ENCODE assay signal across 17 cellular contexts in genomic region chr16:50204426-50205108, GRCh38. TPM values are rescaled to one million over a fixed set of nuclear protein-coding genes. Genes with fewer than 3 reads are reported as not detected.
A peak's percentile ranks its signal among the peaks of the same experiment; 100 is the strongest.
DNase-seq lines count a peak whose midpoint lies in the region; ATAC-seq, FAIRE-seq and TF ChIP-seq lines count a peak whose summit lies in the region.
"Had no signal": no experiment of that assay in that cellular context is flagged by ENCODE, and none has a peak within 500 bp of the region (broad histone marks: within the 10 kb centered on the region; RNA-seq: fewer than 3 reads in every experiment).

No MANE protein-coding gene starts in this region.

- H3K9me3 ChIP-seq in GM12878 (replicated peaks; ENCODE audit: control insufficient read depth, insufficient read depth, low read length), result no peaks in the 10 kb centered on the region
- H3K9me3 ChIP-seq: Peyer's patch, thoracic aorta had no signal

- ATAC-seq in activated naive CD4-positive, alpha-beta T cell treated with anti-CD3 and anti-CD28 coated beads, Interleukin-2, amount 50 U/mL, for 72 hours, result no peak
- peak; percentile 32; the same call in 2 of the 3 replicates for ATAC-seq in GM12878

- POLR2A ChIA-PET in GM12878 (lab: Charles Lee), result no interaction called here

- no peak for DNase-seq in activated naive CD4-positive, alpha-beta T cell treated with anti-CD3 and anti-CD28 coated beads, Interleukin-2, amount 50 U/mL, for 72 hours (ENCODE audit: low spot score in 2 of 2)
- DNase-seq in activated naive CD4-positive, alpha-beta T cell (lab: John Stamatoyannopoulos, UW), result no peak
- no peak for DNase-seq in GM12878 (ENCODE audit: low read depth, low spot score)
- DNase-seq in mesothelial cell of epicardium (ENCODE audit: low spot score in 2 of 2, unreplicated experiment in 2 of 2), result no peak
- no peak for DNase-seq in type B pancreatic cell (ENCODE audit: extremely low spot score, unreplicated experiment)
- no peak for DNase-seq in iPS-NIHi11 (ENCODE audit: low spot score)
- DNase-seq in NCI-H1436 treated with DMSO at 0.1 percent for 48 hours (lab: John Stamatoyannopoulos, UW), result no peak
- no peak for DNase-seq in GM12892 (ENCODE audit: insufficient read length)
- DNase-seq: activated CD4-positive, alpha-beta memory T cell treated with anti-CD3 and anti-CD28 coated beads for 36 hours; activated naive CD4-positive, alpha-beta T cell treated with anti-CD3 and anti-CD28 coated beads for 36 hours; DMS153; islet precursor cell; NCI-H446; Peyer's patch; right cardiac atrium had no signal

- no peak for TF ChIP-seq POLR2A in GM12878 (IDR thresholded peaks at IDR 0.05; ENCODE audit: low read depth, low read length)
- TF ChIP-seq POLR2A in GM12892 (IDR thresholded peaks at IDR 0.05; ENCODE audit: low read depth, low read length), result no peak

- H3K36me3 Mint-ChIP-seq in activated naive CD4-positive, alpha-beta T cell treated with anti-CD3 and anti-CD28 coated beads, Interleukin-2, amount 50 U/mL, for 72 hours, result no peaks in the 10 kb centered on the region
- no peaks in the 10 kb centered on the region for H3K36me3 Mint-ChIP-seq in mesothelial cell of epicardium
- H3K36me3 Mint-ChIP-seq in type B pancreatic cell, result peaks cover 3% of the 10 kb centered on the region
- H3K36me3 Mint-ChIP-seq: activated CD4-positive, alpha-beta memory T cell treated with anti-CD3 and anti-CD28 coated beads for 36 hours had no signal

- BruUV-seq in GM12878 (replicated peaks; lab: Mats Ljungman, UMichigan), result no TSS peak

- H3K4me3 Mint-ChIP-seq in mesothelial cell of epicardium, result no peak overlapping the region
- H3K4me3 Mint-ChIP-seq in type B pancreatic cell, result no peak overlapping the region
- H3K4me3 Mint-ChIP-seq: activated CD4-positive, alpha-beta memory T cell treated with anti-CD3 and anti-CD28 coated beads for 36 hours; activated naive CD4-positive, alpha-beta T cell treated with anti-CD3 and anti-CD28 coated beads for 36 hours had no signal

- 55% methylated on average over 6 of the region's 6 CpGs for WGBS in GM12878 (ENCODE audit: insufficient coverage, insufficient replicate concordance, low lambda C conversion rate, missing lambda C conversion rate)

- RAD21 ChIA-PET in GM12878 (lab: Charles Lee; ENCODE audit: unreplicated experiment), result interaction anchor here (0.8 to 1.6 kb wide), 3 partner anchors 9 to 136 kb away, joined by 3 to 4 read pairs (median 3); no protein-coding TSS in a partner anchor

- FAIRE-seq in GM12878 (lab: Jason Lieb, UNC) (no peak), GM12892 (lab: Jason Lieb, UNC) (no peak)
- FAIRE-seq: H54 had no signal

- H3K4me1 Mint-ChIP-seq in mesothelial cell of epicardium (peaks cover 40% of the 10 kb centered on the region), type B pancreatic cell (ENCODE audit: unreplicated experiment) (peaks cover 46% of the 10 kb centered on the region)

- CTCF ChIA-PET in GM12878 (lab: Yijun Ruan, JAX), result interaction anchor here (1.4 to 3.1 kb wide), 4 partner anchors 9 to 180 kb away, joined by 3 to 18 read pairs (median 4); partner anchors contain the start of gene CNEP1R1

- H3K36me3 ChIP-seq in GM12878 (ENCODE audit: control insufficient read depth in 2 of 2, insufficient read depth in 2 of 2, low read length in 1 of 2), result no peaks in the 10 kb centered on the region
- H3K36me3 ChIP-seq: Peyer's patch, thoracic aorta had no signal

- H3K9me3 Mint-ChIP-seq in activated naive CD4-positive, alpha-beta T cell treated with anti-CD3 and anti-CD28 coated beads, Interleukin-2, amount 50 U/mL, for 72 hours, result no peaks in the 10 kb centered on the region
- no peaks in the 10 kb centered on the region for H3K9me3 Mint-ChIP-seq in mesothelial cell of epicardium
- H3K9me3 Mint-ChIP-seq in type B pancreatic cell, result no peaks in the 10 kb centered on the region
- H3K9me3 Mint-ChIP-seq: activated CD4-positive, alpha-beta memory T cell treated with anti-CD3 and anti-CD28 coated beads for 36 hours; activated naive CD4-positive, alpha-beta T cell treated with anti-CD3 and anti-CD28 coated beads for 36 hours had no signal

- H3K79me2 ChIP-seq in GM12878 (ENCODE audit: control insufficient read depth, insufficient read depth, low read length), result peaks cover 43% of the 10 kb centered on the region

- intact Hi-C loops in GM12878 (cut with micrococcal nuclease; ENCODE audit: unreplicated experiment), result no loop called here

- H3K9ac ChIP-seq in GM12878 (ENCODE audit: control insufficient read depth, insufficient read depth, low read length), result no peak overlapping the region

- TF ChIP-seq CTCF in GM12878 (IDR thresholded peaks at IDR 0.05 in 2 of 3, conservative IDR thresholded peaks at IDR 0.05 in 1 of 3; ENCODE audit: control insufficient read depth in 2 of 3, extremely low read depth in 1 of 3, insufficient read depth in 1 of 3, low read depth in 3 of 3, low read length in 3 of 3) (no peak), mesothelial cell of epicardium (IDR thresholded peaks at IDR 0.05; ENCODE audit: unreplicated experiment) (no peak), type B pancreatic cell (conservative IDR thresholded peaks at IDR 0.05) (no peak)

- H3K27ac ChIP-seq in GM12878 (ENCODE audit: control insufficient read depth, insufficient read depth), result no peak overlapping the region; the same call in 1 of the 2 replicates

- in situ Hi-C loops in GM12878 (cut with MboI), result loop anchor here (5.0 kb wide), 1 partner anchor 137 kb away; the partner anchor contains the start of gene HEATR3

- SMC1A ChIA-PET in GM12878 (lab: Charles Lee; ENCODE audit: uncharacterized antibody, unreplicated experiment), result interaction anchor here (1.8 to 2.6 kb wide), 2 partner anchors 49 to 136 kb away, joined by 6 to 21 read pairs; no protein-coding TSS in a partner anchor

- H3K4me2 ChIP-seq in GM12878 (ENCODE audit: control insufficient read depth, insufficient read depth), result no peak overlapping the region

- no peaks in the 10 kb centered on the region for H3K27me3 ChIP-seq in GM12878 (replicated peaks in 1 of 2; ENCODE audit: control insufficient read depth in 2 of 2, insufficient read depth in 2 of 2, low read length in 1 of 2)
- H3K27me3 ChIP-seq: Peyer's patch had no signal

- TF ChIP-seq EP300 in GM12878 (IDR thresholded peaks at IDR 0.05; ENCODE audit: borderline replicate concordance in 1 of 2, control insufficient read depth in 1 of 2, low read depth in 2 of 2, low read length in 2 of 2), result no peak

- H2AFZ ChIP-seq in GM12878 (ENCODE audit: control insufficient read depth, low read depth, low read length), result no peak overlapping the region

- H3K27ac Mint-ChIP-seq in activated naive CD4-positive, alpha-beta T cell treated with anti-CD3 and anti-CD28 coated beads, Interleukin-2, amount 50 U/mL, for 72 hours, result peak overlapping the region; percentile 2 to 5
- peak overlapping the region; percentile 96 for H3K27ac Mint-ChIP-seq in mesothelial cell of epicardium
- peak overlapping the region; percentile 90 for H3K27ac Mint-ChIP-seq in type B pancreatic cell
- H3K27ac Mint-ChIP-seq: activated CD4-positive, alpha-beta memory T cell treated with anti-CD3 and anti-CD28 coated beads for 36 hours; activated naive CD4-positive, alpha-beta T cell treated with anti-CD3 and anti-CD28 coated beads for 36 hours had no signal

- no peak for TF ChIP-seq RAD21 in GM12878 (IDR thresholded peaks at IDR 0.05; ENCODE audit: insufficient read depth, low read depth, low read length)

- peaks cover 23% of the 10 kb centered on the region for H3K4me1 ChIP-seq in GM12878 (ENCODE audit: control insufficient read depth, insufficient read depth, low read length)

- H3K27me3 Mint-ChIP-seq in mesothelial cell of epicardium (ENCODE audit: low read depth), result no peaks in the 10 kb centered on the region
- H3K27me3 Mint-ChIP-seq in type B pancreatic cell, result no peaks in the 10 kb centered on the region
- H3K27me3 Mint-ChIP-seq: activated CD4-positive, alpha-beta memory T cell treated with anti-CD3 and anti-CD28 coated beads for 36 hours had no signal

- no peaks in the 10 kb centered on the region for H4K20me1 ChIP-seq in GM12878 (ENCODE audit: control insufficient read depth, insufficient read depth)

- no peak overlapping the region for H3K4me3 ChIP-seq in GM12878
- H3K4me3 ChIP-seq: Peyer's patch, thoracic aorta had no signal

TF ChIP-seq in GM12878, 131 proteins besides CTCF, POLR2A, EP300 and RAD21 (continues in another document):
- no peak for TF ChIP-seq ZNF24 (IDR thresholded peaks at IDR 0.05)
- no peak for TF ChIP-seq MEF2A (IDR thresholded peaks at IDR 0.05; ENCODE audit: insufficient read depth, low read depth, low read length)

RNA-seq across cellular contexts. Expression of gene TENT4B, which starts 51.5 kb away (rescaled TPM):
- 10 to 100 TPM; 25.7 to 27.9 TPM for total RNA-seq in activated naive CD4-positive, alpha-beta T cell treated with anti-CD3 and anti-CD28 coated beads, Interleukin-2, amount 50 U/mL, for 72 hours
- total RNA-seq in GM12878 (2013; cell fraction: nucleolus; rRNA removed), result 17.1 and 18.2 TPM in 2 replicates
- 10.0 and 10.8 TPM in 2 replicates for total RNA-seq in GM12878 (2014; rRNA removed)
- 9.8 and 10.7 TPM in 2 replicates for total RNA-seq in GM12878 (2014; rRNA removed; fragmentation: Illumina TruSeq; extraction: Trizol)
- 13.0 and 15.4 TPM in 2 replicates for total RNA-seq in GM12878 (2021)
- 4.1 TPM for polyA plus RNA-seq in GM12878 (2011; ENCODE audit: low read depth)
- polyA plus RNA-seq in GM12878 (2011; rRNA removed), result 12.5 and 18.5 TPM in 2 replicates
- 5.7 and 6.2 TPM in 2 replicates for polyA plus RNA-seq in GM12878 (2011; cell fraction: cytosol; rRNA removed)
- 4.8 TPM in 2 replicates for polyA plus RNA-seq in GM12878 (2011; cell fraction: nucleus; rRNA removed)
- 6.2 and 8.1 TPM in 2 replicates for polyA plus RNA-seq in GM12878 (2012)
- polyA plus RNA-seq in GM12878 (2014; fragmentation: Illumina TruSeq; extraction: Trizol), result 13.4 and 17.0 TPM in 2 replicates
- 10 to 100 TPM; 11.7 to 16.7 TPM for polyA plus RNA-seq in GM12878 (2014; fragmentation: Nextera tagmentation; extraction: Ambion mirVana)
- polyA plus RNA-seq in GM12878 (2014; rRNA removed), result 7.3 and 9.0 TPM in 2 replicates
- 1 to 10 TPM; 4.4 to 8.4 TPM for polyA plus RNA-seq in GM12878 (2016; fragmentation: Nextera tagmentation; extraction: Ambion mirVana)
- polyA minus RNA-seq in GM12878 (2011; rRNA and poly(A)+ RNA removed), result 13.0 and 20.9 TPM in 2 replicates
- polyA minus RNA-seq in GM12878 (2011; cell fraction: cytosol; rRNA and poly(A)+ RNA removed), result 8.7 and 8.8 TPM in 2 replicates
- polyA minus RNA-seq in GM12878 (2011; cell fraction: nucleus; rRNA and poly(A)+ RNA removed), result 3.3 and 6.9 TPM in 2 replicates
- total RNA-seq in mesothelial cell of epicardium, result 10.9 to 11.5 TPM (median 11.3 TPM) in 3 replicates
- total RNA-seq in type B pancreatic cell (ENCODE audit: low replicate concordance), result 13.1 and 14.1 TPM in 2 replicates
- polyA plus RNA-seq in GM12892 (2012; ENCODE audit: missing spikeins), result 11.1 TPM

Comparison
In these comparisons a context has a peak if more than half of its experiments do, and no peak if none do; other contexts are left out.
1. H3K27ac Mint-ChIP-seq: peak in every context shown above with its lines; median percentile 96 in mesothelial cell of epicardium; 90 in type B pancreatic cell; 4 in activated naive CD4-positive, alpha-beta T cell treated with anti-CD3 and anti-CD28 coated beads, Interleukin-2, amount 50 U/mL, for 72 hours.